19 cellular contexts compared by ENCODE assay signal in the genomic region with DNA sequence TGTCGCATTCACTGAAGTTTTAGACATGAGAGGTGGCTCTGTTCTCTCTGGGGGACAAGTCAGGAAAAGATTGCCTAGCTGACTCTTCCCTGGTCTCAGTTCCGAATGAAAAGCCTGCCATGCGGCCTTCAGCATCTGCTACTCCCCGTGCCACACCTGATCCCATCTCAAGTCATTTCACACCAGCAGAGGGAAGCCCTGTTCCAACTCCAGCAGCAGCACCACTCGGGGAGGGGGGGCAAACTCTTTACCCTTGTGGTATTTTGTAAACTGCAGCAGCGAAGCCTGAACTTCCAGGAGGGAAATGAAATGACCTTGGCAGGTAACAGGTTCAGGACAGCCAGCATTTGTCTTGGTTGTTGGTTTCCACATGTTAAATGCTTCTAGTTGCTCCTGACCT. TPM values are rescaled to one million over a fixed set of nuclear protein-coding genes. Genes with fewer than 3 reads are reported as not detected.
DNase-seq lines count a peak whose midpoint lies in the region; ATAC-seq and TF ChIP-seq lines count a peak whose summit lies in the region.
"Had no signal": no experiment of that assay in that cellular context is flagged by ENCODE, and none has a peak within 500 bp of the region (broad histone marks: within the 10 kb centered on the region; RNA-seq: fewer than 3 reads in every experiment).

No MANE protein-coding gene starts in this region.

- peak overlapping the region in 3 of 4 donors; percentile 14 to 40 (median 20) for H3K27ac ChIP-seq in body of pancreas
- H3K27ac ChIP-seq: heart right ventricle, right atrium auricular region had no signal

- no peaks in the 10 kb centered on the region for H3K27me3 ChIP-seq in body of pancreas
- no peaks in the 10 kb centered on the region for H3K27me3 ChIP-seq in kidney epithelial cell (ENCODE audit: control insufficient read depth, insufficient read depth, low read length)
- H3K27me3 ChIP-seq: heart right ventricle, right atrium auricular region had no signal

- WGBS in body of pancreas, 2 donors = 44 to 55% methylated on average over 6 of the region's 6 CpGs

- peak in 2 of 7 experiments; percentile 14 to 23 for TF ChIP-seq CTCF in body of pancreas (IDR thresholded peaks at IDR 0.05)
- TF ChIP-seq CTCF in kidney epithelial cell (IDR thresholded peaks at IDR 0.05; ENCODE audit: insufficient read depth, low read length, poor library complexity, severe bottlenecking) = peak; percentile 20

- ATAC-seq in body of pancreas (peak; percentile 43), left ventricle myocardium superior (no peak)

- peaks cover 0 to 3% of the 10 kb centered on the region in 2 donors for H3K36me3 ChIP-seq in body of pancreas (replicated peaks in 1 of 2; ENCODE audit: insufficient read depth in 1 of 2, low read depth in 2 of 2)
- H3K36me3 ChIP-seq in kidney epithelial cell (ENCODE audit: control insufficient read depth, insufficient read depth, low read length) = no peaks in the 10 kb centered on the region
- H3K36me3 ChIP-seq: right atrium auricular region had no signal

- peaks cover 28% of the 10 kb centered on the region for H3K4me1 ChIP-seq in body of pancreas

- intact Hi-C loops in body of pancreas (cut with DNase I) = no loop called here
- intact Hi-C loops in left ventricle myocardium superior (cut with micrococcal nuclease) = no loop called here

- no peak overlapping the region for H3K4me3 ChIP-seq in body of pancreas
- no peak overlapping the region for H3K4me3 ChIP-seq in kidney epithelial cell (ENCODE audit: low read depth, low read length)
- H3K4me3 ChIP-seq: heart right ventricle, right atrium auricular region had no signal

- peaks cover 87% of the 10 kb centered on the region for H3K36me3 Mint-ChIP-seq in activated T-cell treated with anti-CD3 and anti-CD28 coated beads, Interleukin-2, amount 50 U/mL, for 24 hours (ENCODE audit: low read depth)
- peaks cover 5 to 7% (median 7%) of the 10 kb centered on the region in 3 donors for H3K36me3 Mint-ChIP-seq in immature natural killer cell

- H3K9me3 ChIP-seq in body of pancreas = no peaks in the 10 kb centered on the region
- H3K9me3 ChIP-seq: heart right ventricle, right atrium auricular region had no signal

- no peak for DNase-seq in activated T-cell treated with anti-CD3 and anti-CD28 coated beads, Interleukin-2, amount 50 U/mL, for 24 hours
- DNase-seq in activated T-cell treated with anti-CD3 and anti-CD28 coated beads, Interleukin-2, amount 50 U/mL, for 48 hours = no peak
- DNase-seq in body of pancreas (peak in 2 of 4 donors; percentile 35 to 40), kidney epithelial cell (ENCODE audit: low read depth) (no peak), immature natural killer cell (no peak), left ventricle myocardium superior (no peak), medulla oblongata (ENCODE audit: extremely low spot score) (no peak), SKM-1 (lab: John Stamatoyannopoulos, UW; ENCODE audit: unreplicated experiment) (no peak)
- DNase-seq: activated CD4-positive, alpha-beta T cell treated with anti-CD3 and anti-CD28 coated beads, Interleukin-2, amount 50 U/mL, for 4 hours; CD4-positive, CD25-positive, alpha-beta regulatory T cell; heart right ventricle; NCI-H1694 treated with DMSO at 0.1 percent for 48 hours; NCI-H526 treated with DMSO at 0.1 percent for 48 hours; stimulated activated naive CD4-positive, alpha-beta T cell treated with Interleukin-2 at 50 U/mL for 16 hours; SW 1271 had no signal

- no peak overlapping the region for H3K4me3 Mint-ChIP-seq in activated T-cell treated with anti-CD3 and anti-CD28 coated beads, Interleukin-2, amount 50 U/mL, for 24 hours
- no peak overlapping the region for H3K4me3 Mint-ChIP-seq in immature natural killer cell
- H3K4me3 Mint-ChIP-seq: activated naive CD4-positive, alpha-beta T cell treated with anti-CD3 and anti-CD28 coated beads, Interleukin-2, amount 50 U/mL, for 24 hours; brain; CD4-positive, CD25-positive, alpha-beta regulatory T cell; mesothelial cell of epicardium had no signal

- H3K27ac Mint-ChIP-seq in activated T-cell treated with anti-CD3 and anti-CD28 coated beads, Interleukin-2, amount 50 U/mL, for 24 hours = peak overlapping the region; percentile 50
- H3K27ac Mint-ChIP-seq in immature natural killer cell = no peak overlapping the region
- H3K27ac Mint-ChIP-seq: activated naive CD4-positive, alpha-beta T cell treated with anti-CD3 and anti-CD28 coated beads, Interleukin-2, amount 50 U/mL, for 24 hours; CD4-positive, CD25-positive, alpha-beta regulatory T cell; mesothelial cell of epicardium had no signal

- H3K4me1 Mint-ChIP-seq in activated T-cell treated with anti-CD3 and anti-CD28 coated beads, Interleukin-2, amount 50 U/mL, for 24 hours (ENCODE audit: low read depth) = peaks cover 6% of the 10 kb centered on the region
- H3K4me1 Mint-ChIP-seq in immature natural killer cell = no peaks in the 10 kb centered on the region
- H3K4me1 Mint-ChIP-seq: activated naive CD4-positive, alpha-beta T cell treated with anti-CD3 and anti-CD28 coated beads, Interleukin-2, amount 50 U/mL, for 24 hours had no signal

- no peaks in the 10 kb centered on the region for H3K27me3 Mint-ChIP-seq in activated T-cell treated with anti-CD3 and anti-CD28 coated beads, Interleukin-2, amount 50 U/mL, for 24 hours
- peaks cover 0 to 2% (median 0%) of the 10 kb centered on the region in 3 donors for H3K27me3 Mint-ChIP-seq in immature natural killer cell (ENCODE audit: low read depth in 3 of 3)
- H3K27me3 Mint-ChIP-seq: activated naive CD4-positive, alpha-beta T cell treated with anti-CD3 and anti-CD28 coated beads, Interleukin-2, amount 50 U/mL, for 24 hours; brain; CD4-positive, CD25-positive, alpha-beta regulatory T cell had no signal

- no peak for TF ChIP-seq POLR2A in body of pancreas (IDR thresholded peaks at IDR 0.05)

- no peaks in the 10 kb centered on the region for H3K9me3 Mint-ChIP-seq in activated T-cell treated with anti-CD3 and anti-CD28 coated beads, Interleukin-2, amount 50 U/mL, for 24 hours
- H3K9me3 Mint-ChIP-seq in immature natural killer cell = no peaks in the 10 kb centered on the region
- H3K9me3 Mint-ChIP-seq: activated naive CD4-positive, alpha-beta T cell treated with anti-CD3 and anti-CD28 coated beads, Interleukin-2, amount 50 U/mL, for 24 hours; brain; CD4-positive, CD25-positive, alpha-beta regulatory T cell; mesothelial cell of epicardium had no signal

RNA-seq across cellular contexts. Expression of a gene that starts 13.8 kb away (rescaled TPM):
- total RNA-seq in body of pancreas (under 1 TPM; under 0.01 to 0.33 TPM), kidney epithelial cell (0.46 and 0.96 TPM in 2 replicates), left ventricle myocardium superior (3.3 TPM)
- polyA plus RNA-seq in immature natural killer cell = under 1 TPM in 2 of 3 donors, not detected in 1; 0.08 to 0.36 TPM
- total RNA-seq: CD4-positive, CD25-positive, alpha-beta regulatory T cell had no signal
